ENCODE assay signal across 1 cellular context in the genomic region with DNA sequence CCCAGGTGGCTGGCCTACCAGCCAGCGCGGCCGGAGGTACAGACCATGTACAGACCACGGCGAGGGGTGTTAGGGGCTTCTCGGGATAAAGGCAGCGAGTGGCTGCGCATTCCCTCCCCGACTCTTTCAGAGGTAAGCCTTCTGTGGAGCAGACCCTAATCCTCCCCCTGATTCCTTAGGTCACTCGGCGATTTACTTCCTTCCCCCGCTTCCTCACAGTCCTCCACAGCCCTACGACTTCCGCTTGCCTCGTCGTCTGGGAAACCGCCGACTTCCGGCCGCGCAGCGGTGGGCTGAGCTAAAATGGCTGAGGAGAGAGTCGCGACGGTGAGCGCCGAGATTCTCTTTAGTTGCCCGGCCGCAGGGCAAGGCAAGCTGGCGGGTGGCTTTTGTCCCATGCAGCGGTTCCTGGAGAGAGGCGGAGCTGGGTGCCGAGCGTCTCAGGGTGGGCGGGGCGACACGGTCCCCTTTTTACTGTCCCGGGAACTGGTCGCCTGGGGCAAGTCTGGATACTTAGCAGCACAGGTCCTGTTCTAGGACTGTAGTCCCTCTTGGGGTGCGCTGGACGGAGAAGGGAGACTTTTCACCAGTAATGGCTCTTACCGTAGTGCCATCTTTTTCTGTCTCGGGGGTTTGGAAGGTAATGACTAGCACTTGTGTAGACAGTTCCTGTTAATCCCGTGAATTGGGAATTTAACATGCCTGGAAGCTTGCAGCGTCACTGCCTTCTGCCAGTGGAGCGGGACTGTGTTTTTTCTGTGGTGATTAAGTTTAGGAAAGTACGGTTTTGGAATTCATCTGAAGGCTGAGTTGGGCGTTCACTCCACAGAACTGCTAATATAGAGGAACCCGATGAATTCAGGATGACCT.
A peak's percentile ranks its signal among the peaks of the same experiment; 100 is the strongest.
TF ChIP-seq lines count a peak whose summit lies in the region.

A gene with protein sequence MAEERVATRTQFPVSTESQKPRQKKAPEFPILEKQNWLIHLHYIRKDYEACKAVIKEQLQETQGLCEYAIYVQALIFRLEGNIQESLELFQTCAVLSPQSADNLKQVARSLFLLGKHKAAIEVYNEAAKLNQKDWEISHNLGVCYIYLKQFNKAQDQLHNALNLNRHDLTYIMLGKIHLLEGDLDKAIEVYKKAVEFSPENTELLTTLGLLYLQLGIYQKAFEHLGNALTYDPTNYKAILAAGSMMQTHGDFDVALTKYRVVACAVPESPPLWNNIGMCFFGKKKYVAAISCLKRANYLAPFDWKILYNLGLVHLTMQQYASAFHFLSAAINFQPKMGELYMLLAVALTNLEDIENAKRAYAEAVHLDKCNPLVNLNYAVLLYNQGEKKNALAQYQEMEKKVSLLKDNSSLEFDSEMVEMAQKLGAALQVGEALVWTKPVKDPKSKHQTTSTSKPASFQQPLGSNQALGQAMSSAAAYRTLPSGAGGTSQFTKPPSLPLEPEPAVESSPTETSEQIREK (plus strand): TSS at position 283 of the 870 bp plus-strand sequence. CDS start 21 bp downstream, at position 304.
Gene HIGD2B (minus strand): TSS at position 258 of the 870 bp plus-strand sequence. CDS start 9,808 bp downstream, outside the sequence.

TF ChIP-seq in GM23338, 12 proteins besides CTCF, POLR2A, EP300 and RAD21 (continued from another document):
- TF ChIP-seq ZNF462 (CRISPR knock-in tag; IDR thresholded peaks at IDR 0.05) = no peak
- TF ChIP-seq ETS1 (IDR thresholded peaks at IDR 0.05) = peak; percentile 58
- TF ChIP-seq CREB1 (CRISPR knock-in tag; IDR thresholded peaks at IDR 0.05; ENCODE audit: low read depth) = peak; percentile 54; the same call in 1 of the 2 replicates
- TF ChIP-seq, protein P1, sequence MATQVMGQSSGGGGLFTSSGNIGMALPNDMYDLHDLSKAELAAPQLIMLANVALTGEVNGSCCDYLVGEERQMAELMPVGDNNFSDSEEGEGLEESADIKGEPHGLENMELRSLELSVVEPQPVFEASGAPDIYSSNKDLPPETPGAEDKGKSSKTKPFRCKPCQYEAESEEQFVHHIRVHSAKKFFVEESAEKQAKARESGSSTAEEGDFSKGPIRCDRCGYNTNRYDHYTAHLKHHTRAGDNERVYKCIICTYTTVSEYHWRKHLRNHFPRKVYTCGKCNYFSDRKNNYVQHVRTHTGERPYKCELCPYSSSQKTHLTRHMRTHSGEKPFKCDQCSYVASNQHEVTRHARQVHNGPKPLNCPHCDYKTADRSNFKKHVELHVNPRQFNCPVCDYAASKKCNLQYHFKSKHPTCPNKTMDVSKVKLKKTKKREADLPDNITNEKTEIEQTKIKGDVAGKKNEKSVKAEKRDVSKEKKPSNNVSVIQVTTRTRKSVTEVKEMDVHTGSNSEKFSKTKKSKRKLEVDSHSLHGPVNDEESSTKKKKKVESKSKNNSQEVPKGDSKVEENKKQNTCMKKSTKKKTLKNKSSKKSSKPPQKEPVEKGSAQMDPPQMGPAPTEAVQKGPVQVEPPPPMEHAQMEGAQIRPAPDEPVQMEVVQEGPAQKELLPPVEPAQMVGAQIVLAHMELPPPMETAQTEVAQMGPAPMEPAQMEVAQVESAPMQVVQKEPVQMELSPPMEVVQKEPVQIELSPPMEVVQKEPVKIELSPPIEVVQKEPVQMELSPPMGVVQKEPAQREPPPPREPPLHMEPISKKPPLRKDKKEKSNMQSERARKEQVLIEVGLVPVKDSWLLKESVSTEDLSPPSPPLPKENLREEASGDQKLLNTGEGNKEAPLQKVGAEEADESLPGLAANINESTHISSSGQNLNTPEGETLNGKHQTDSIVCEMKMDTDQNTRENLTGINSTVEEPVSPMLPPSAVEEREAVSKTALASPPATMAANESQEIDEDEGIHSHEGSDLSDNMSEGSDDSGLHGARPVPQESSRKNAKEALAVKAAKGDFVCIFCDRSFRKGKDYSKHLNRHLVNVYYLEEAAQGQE (IDR thresholded peaks at IDR 0.05; ENCODE audit: unreplicated experiment) = no peak
- no peak for TF ChIP-seq EZH2 (IDR thresholded peaks at IDR 0.05; ENCODE audit: low read depth, unreplicated experiment)
